In genomic region chr12:104295954-104296353, GRCh38 we compare ENCODE assay signal across 30 cellular contexts. TPM values are rescaled to one million over a fixed set of nuclear protein-coding genes. Genes with fewer than 3 reads are reported as not detected.
DNase-seq lines count a peak whose midpoint lies in the region; ATAC-seq, FAIRE-seq and TF ChIP-seq lines count a peak whose summit lies in the region.
"Had no signal": no experiment of that assay in that cellular context is flagged by ENCODE, and none has a peak within 500 bp of the region (broad histone marks: within the 10 kb centered on the region; RNA-seq: fewer than 3 reads in every experiment).

No MANE protein-coding gene starts in this region.

- WGBS in K562 (ENCODE audit: insufficient coverage, low coverage, missing lambda C conversion rate) = 100% methylated on average over 1 of the region's 1 CpG
- 100% methylated on average over 1 of the region's 1 CpG for WGBS in hepatocyte (ENCODE audit: low lambda C conversion rate, missing lambda C conversion rate)

- TF ChIP-seq CTCF in K562 (IDR thresholded peaks at IDR 0.05 in 2 of 3, conservative IDR thresholded peaks at IDR 0.05 in 1 of 3; ENCODE audit: insufficient read depth in 2 of 3, low read depth in 1 of 3, low read length in 3 of 3) (no peak), hepatocyte (IDR thresholded peaks at IDR 0.05; ENCODE audit: poor library complexity) (no peak)

- peaks cover 11% of the 10 kb centered on the region for H4K20me1 ChIP-seq in K562 (replicated peaks; ENCODE audit: control insufficient read depth, insufficient read depth, low read length)
- peaks cover 34% of the 10 kb centered on the region for H4K20me1 ChIP-seq in hepatocyte (ENCODE audit: insufficient read depth, poor library complexity, severe bottlenecking)

- H3K27me3 ChIP-seq in MG63 (no peaks in the 10 kb centered on the region), K562 (ENCODE audit: control insufficient read depth in 2 of 2, insufficient read depth in 2 of 2, low read length in 2 of 2) (no peaks in the 10 kb centered on the region), hepatocyte (no peaks in the 10 kb centered on the region)
- H3K27me3 ChIP-seq: dorsolateral prefrontal cortex, upper lobe of left lung had no signal

- H3K36me3 ChIP-seq in MG63 (peaks cover 97% of the 10 kb centered on the region), K562 (ENCODE audit: control insufficient read depth, insufficient read depth, low read length) (peaks cover 87% of the 10 kb centered on the region), hepatocyte (replicated peaks; ENCODE audit: insufficient read depth, low read depth) (no peaks in the 10 kb centered on the region)

- CTCF ChIA-PET in K562 (lab: Yijun Ruan, JAX; ENCODE audit: low intra/inter-chr PET ratio) = no interaction called here

- H3K9me1 ChIP-seq in K562 (ENCODE audit: control insufficient read depth, insufficient read depth, low read length) = no peaks in the 10 kb centered on the region

- H3K27ac ChIP-seq in K562 (ENCODE audit: extremely low read depth, low read depth, low read length) (no peak overlapping the region), hepatocyte (peak overlapping the region; percentile 25)
- H3K27ac ChIP-seq: C4-2B, dorsolateral prefrontal cortex, KMS-11, RWPE1, upper lobe of left lung had no signal

- no peaks in the 10 kb centered on the region for H3K9me2 ChIP-seq in hepatocyte (replicated peaks; ENCODE audit: insufficient read depth)

- no peak for FAIRE-seq in K562 (lab: Jason Lieb, UNC)
- no peak for FAIRE-seq in frontal cortex (lab: Jason Lieb, UNC)
- FAIRE-seq: endometrium, GM18507 had no signal

- POLR2A ChIA-PET in K562 (lab: Yijun Ruan, JAX) = interaction anchor here (0.9 to 7.6 kb wide), 8 partner anchors 7 to 76 kb away, joined by 3 to 104 read pairs (median 5); partner anchors contain the start of gene EID3

- in situ Hi-C loops in K562 (cut with MboI) = loop anchor here (10.0 kb wide), 1 partner anchor 81 kb away; the partner anchor contains the start of gene TXNRD1

- ATAC-seq in K562 = no peak
- ATAC-seq in GM19452 (IDR thresholded peaks at IDR 0.05; ENCODE audit: unreplicated experiment) = no peak
- ATAC-seq: activated CD8-positive, alpha-beta memory T cell treated with anti-CD3 and anti-CD28 coated beads, Interleukin-2, amount 10 ng/mL, durations not matched to agents 7 days and 5 days; activated naive CD8-positive, alpha-beta T cell treated with anti-CD3 and anti-CD28 coated beads, Interleukin-2, amount 50 U/mL, for 24 hours; T-cell had no signal

- H3K9ac ChIP-seq in K562 (ENCODE audit: insufficient read depth in 1 of 2, low read depth in 2 of 2, low read length in 2 of 2) = no peak overlapping the region
- H3K9ac ChIP-seq: KMS-11 had no signal

- intact Hi-C loops in K562 (cut with micrococcal nuclease) = no loop called here

- no peak overlapping the region for H2AFZ ChIP-seq in K562 (ENCODE audit: low read depth, low read length)
- no peak overlapping the region for H2AFZ ChIP-seq in hepatocyte

- H3K9me3 ChIP-seq in MG63 (no peaks in the 10 kb centered on the region), K562 (replicated peaks; ENCODE audit: control insufficient read depth, insufficient read depth, low read depth, low read length) (0 out of 2 replicates have a peak, but pooled peaks cover 2% of the 10 kb centered on the region), hepatocyte (ENCODE audit: low read depth) (no peaks in the 10 kb centered on the region)
- H3K9me3 ChIP-seq: upper lobe of left lung had no signal

- no peak for TF ChIP-seq EP300 in K562 (IDR thresholded peaks at IDR 0.05; ENCODE audit: low read length)

- TSS peak; percentile 1 for BruUV-seq in K562 (replicated peaks; lab: Mats Ljungman, UMichigan)

- H3K4me2 ChIP-seq in K562 (ENCODE audit: insufficient read depth, low read length) (no peak overlapping the region), hepatocyte (no peak overlapping the region)
- H3K4me2 ChIP-seq: KMS-11 had no signal

- H3K79me2 ChIP-seq in K562 (ENCODE audit: control insufficient read depth, insufficient read depth, low read length) (peaks cover 95% of the 10 kb centered on the region), hepatocyte (peaks cover 85% of the 10 kb centered on the region)

- H3K4me3 ChIP-seq in MG63 (0 out of 2 replicates have a peak overlapping the region, but pooled peaks have one; percentile 1), K562 (no peak overlapping the region), hepatocyte (no peak overlapping the region)
- H3K4me3 ChIP-seq: dorsolateral prefrontal cortex, upper lobe of left lung had no signal

- TF ChIP-seq RAD21 in K562 (CRISPR knock-in tag; conservative IDR thresholded peaks at IDR 0.05 in 1 of 2, IDR thresholded peaks at IDR 0.05 in 1 of 2) = no peak

- DNase-seq in EH (ENCODE audit: low read depth) (peak; percentile 51), MG63 (no peak), K562 (ENCODE audit: extremely low read depth in 1 of 4, low spot score in 3 of 4) (no peak), hepatocyte (ENCODE audit: low spot score) (no peak), foreskin melanocyte (no peak), frontal cortex (ENCODE audit: low spot score in 2 of 2) (no peak), NCI-H446 treated with DMSO at 0.1 percent for 48 hours (lab: John Stamatoyannopoulos, UW) (no peak)
- DNase-seq: activated CD4-positive, CD25-positive, alpha-beta regulatory T cell; activated CD8-positive, alpha-beta memory T cell treated with anti-CD3 and anti-CD28 coated beads, Interleukin-2, amount 10 ng/mL, durations not matched to agents 7 days and 5 days; activated naive CD4-positive, alpha-beta T cell; activated naive CD8-positive, alpha-beta T cell treated with anti-CD3 and anti-CD28 coated beads, Interleukin-2, amount 50 U/mL, for 24 hours; activated T-cell treated with anti-CD3 and anti-CD28 coated beads, Interleukin-2, amount 50 U/mL, for 4 hours; COR-L47; dorsolateral prefrontal cortex; H7; left colon; NCI-H1436; NCI-H2107; NCI-H446; NCI-H82; stimulated activated CD4-positive, alpha-beta T cell treated with anti-CD3 and anti-CD28 coated beads, Interleukin-15, amount 100 ng/mL, for 24 hours; stimulated activated CD4-positive, alpha-beta T cell treated with anti-CD3 and anti-CD28 coated beads, Interleukin-4, amount 100 ng/mL, for 4 hours; T-cell; upper lobe of left lung had no signal

- no peak for TF ChIP-seq POLR2A in K562 (conservative IDR thresholded peaks at IDR 0.05)

- no peaks in the 10 kb centered on the region; a peak in 1 of 5 replicates for H3K4me1 ChIP-seq in K562 (replicated peaks in 1 of 2; ENCODE audit: control insufficient read depth in 2 of 2, insufficient read depth in 2 of 2, low read length in 2 of 2)
- no peaks in the 10 kb centered on the region for H3K4me1 ChIP-seq in hepatocyte (ENCODE audit: insufficient read depth)

TF ChIP-seq in K562, 482 proteins besides CTCF, POLR2A, EP300 and RAD21:
- 0 out of 2 replicates have a peak, but pooled peaks have one; percentile 13 for TF ChIP-seq RBFOX2 (IDR thresholded peaks at IDR 0.05; ENCODE audit: low read depth, low read length)
- TF ChIP-seq TAL1 (IDR thresholded peaks at IDR 0.05) = no peak
- no peak for TF ChIP-seq ZBTB17 (CRISPR knock-in tag; IDR thresholded peaks at IDR 0.05)

RNA-seq across cellular contexts. Expression of gene EID3, which starts 7.6 kb away (rescaled TPM):
- 6.0 and 6.8 TPM in 2 replicates for total RNA-seq in MG63 (2014; rRNA removed; shearing (Covaris generic); ENCODE audit: low replicate concordance)
- 20.4 and 74.5 TPM in 2 replicates for total RNA-seq in K562 (2011; cell fraction: chromatin; rRNA removed; ENCODE audit: low replicate concordance)
- total RNA-seq in K562 (2011; cell fraction: nucleolus; rRNA removed) = 12.2 and 18.6 TPM in 2 replicates
- total RNA-seq in K562 (2011; cell fraction: nucleoplasm; rRNA removed) = 20.0 and 24.5 TPM in 2 replicates
- 1.2 TPM in 2 replicates for total RNA-seq in K562 (2014; rRNA removed)
- total RNA-seq in K562 (2014; rRNA removed; fragmentation: Illumina TruSeq; extraction: Trizol) = 3.2 and 3.4 TPM in 2 replicates
- 3.5 TPM in 2 replicates for total RNA-seq in K562 (2015; rRNA removed; fragmentation: Illumina TruSeq; extraction: Trizol)
- total RNA-seq in K562 (2021) = 1.1 and 1.9 TPM in 2 replicates
- 0.41 and 0.42 TPM in 2 replicates for polyA plus RNA-seq in K562 (2011; rRNA removed)
- 0.06 and 0.16 TPM in 2 replicates for polyA plus RNA-seq in K562 (2011; cell fraction: cytosol; rRNA removed)
- polyA plus RNA-seq in K562 (2011; cell fraction: nucleus; rRNA removed) = 1.7 and 1.9 TPM in 2 replicates
- 0.24 and 0.34 TPM in 2 replicates for polyA plus RNA-seq in K562 (2012)
- polyA plus RNA-seq in K562 (2014; fragmentation: Illumina TruSeq; extraction: Trizol) = 0.10 and 0.24 TPM in 2 replicates
- under 1 TPM; 0.07 to 0.21 TPM for polyA plus RNA-seq in K562 (2014; fragmentation: Nextera tagmentation; extraction: Ambion mirVana)
- 0.41 and 0.78 TPM in 2 replicates for polyA plus RNA-seq in K562 (2014; rRNA removed)
- polyA minus RNA-seq in K562 (2011; rRNA and poly(A)+ RNA removed) = 7.7 and 9.4 TPM in 2 replicates
- polyA minus RNA-seq in K562 (2011; cell fraction: cytosol; rRNA and poly(A)+ RNA removed) = not detected in 2 replicates
- polyA minus RNA-seq in K562 (2011; cell fraction: nucleus; rRNA and poly(A)+ RNA removed) = 6.6 and 9.7 TPM in 2 replicates
- total RNA-seq in hepatocyte = 8.0 and 10.1 TPM in 2 replicates
- 1.7 and 3.8 TPM in 2 replicates for polyA plus RNA-seq in hepatocyte
- 4.5 TPM for total RNA-seq in frontal cortex
